1 cellular context compared by ENCODE assay signal in the genomic region with DNA sequence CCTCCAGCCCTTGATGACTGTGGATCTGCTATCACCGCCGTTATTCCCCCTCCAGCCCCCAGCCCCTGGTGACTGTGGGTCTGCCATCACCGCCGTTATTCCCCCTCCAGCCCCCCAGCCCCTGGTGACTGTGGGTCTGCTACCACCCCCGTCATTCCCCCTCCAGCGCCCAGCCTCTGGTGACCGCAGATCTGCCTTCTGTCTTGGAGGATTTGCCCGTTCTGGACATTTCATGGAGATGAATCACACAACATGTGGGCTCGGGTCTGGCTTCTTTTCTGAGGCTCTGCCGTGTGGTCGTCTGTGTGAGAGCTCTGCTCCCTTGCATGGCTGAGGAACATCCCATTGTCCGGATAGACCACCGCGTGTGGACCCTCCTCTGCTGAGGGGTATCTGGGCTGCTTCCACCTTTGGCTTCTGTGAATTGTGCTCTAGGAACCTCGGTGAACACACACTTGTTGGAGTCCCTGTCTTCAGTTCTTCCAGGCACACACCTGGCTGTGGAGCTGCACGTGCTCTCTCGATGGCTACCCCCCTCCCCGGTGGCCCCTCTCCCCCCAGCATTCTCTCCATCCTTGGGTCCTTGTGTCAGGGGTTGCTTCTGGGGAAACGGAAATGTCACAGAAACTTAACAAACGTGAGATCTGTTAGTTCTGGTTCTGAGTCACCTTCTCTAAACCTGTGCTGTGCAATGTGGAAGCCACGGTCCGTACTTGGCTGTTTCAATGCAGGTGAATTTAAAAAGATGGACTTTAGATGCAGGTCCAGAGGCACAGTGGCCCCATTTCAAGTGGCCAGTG.
A peak's percentile ranks its signal among the peaks of the same experiment; 100 is the strongest.
TF ChIP-seq lines count a peak whose summit lies in the region.

No MANE protein-coding gene starts in this region.

TF ChIP-seq in SK-N-SH, 30 proteins besides CTCF, POLR2A, EP300 and RAD21 (continued from another document):
- TF ChIP-seq, protein P1, sequence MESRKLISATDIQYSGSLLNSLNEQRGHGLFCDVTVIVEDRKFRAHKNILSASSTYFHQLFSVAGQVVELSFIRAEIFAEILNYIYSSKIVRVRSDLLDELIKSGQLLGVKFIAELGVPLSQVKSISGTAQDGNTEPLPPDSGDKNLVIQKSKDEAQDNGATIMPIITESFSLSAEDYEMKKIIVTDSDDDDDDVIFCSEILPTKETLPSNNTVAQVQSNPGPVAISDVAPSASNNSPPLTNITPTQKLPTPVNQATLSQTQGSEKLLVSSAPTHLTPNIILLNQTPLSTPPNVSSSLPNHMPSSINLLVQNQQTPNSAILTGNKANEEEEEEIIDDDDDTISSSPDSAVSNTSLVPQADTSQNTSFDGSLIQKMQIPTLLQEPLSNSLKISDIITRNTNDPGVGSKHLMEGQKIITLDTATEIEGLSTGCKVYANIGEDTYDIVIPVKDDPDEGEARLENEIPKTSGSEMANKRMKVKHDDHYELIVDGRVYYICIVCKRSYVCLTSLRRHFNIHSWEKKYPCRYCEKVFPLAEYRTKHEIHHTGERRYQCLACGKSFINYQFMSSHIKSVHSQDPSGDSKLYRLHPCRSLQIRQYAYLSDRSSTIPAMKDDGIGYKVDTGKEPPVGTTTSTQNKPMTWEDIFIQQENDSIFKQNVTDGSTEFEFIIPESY (IDR thresholded peaks at IDR 0.05; ENCODE audit: borderline replicate concordance, low read depth), result no peak
- TF ChIP-seq GABPA (IDR thresholded peaks at IDR 0.05; ENCODE audit: low read depth), result no peak
- no peak for TF ChIP-seq NRF1 (IDR thresholded peaks at IDR 0.05; ENCODE audit: low read depth, low read length)
- TF ChIP-seq TCF12 (IDR thresholded peaks at IDR 0.05), result peak; percentile 92
- TF ChIP-seq RXRA (IDR thresholded peaks at IDR 0.05; ENCODE audit: borderline replicate concordance, low read depth), result no peak; the same call in 1 of the 2 replicates
- TF ChIP-seq, protein P2, sequence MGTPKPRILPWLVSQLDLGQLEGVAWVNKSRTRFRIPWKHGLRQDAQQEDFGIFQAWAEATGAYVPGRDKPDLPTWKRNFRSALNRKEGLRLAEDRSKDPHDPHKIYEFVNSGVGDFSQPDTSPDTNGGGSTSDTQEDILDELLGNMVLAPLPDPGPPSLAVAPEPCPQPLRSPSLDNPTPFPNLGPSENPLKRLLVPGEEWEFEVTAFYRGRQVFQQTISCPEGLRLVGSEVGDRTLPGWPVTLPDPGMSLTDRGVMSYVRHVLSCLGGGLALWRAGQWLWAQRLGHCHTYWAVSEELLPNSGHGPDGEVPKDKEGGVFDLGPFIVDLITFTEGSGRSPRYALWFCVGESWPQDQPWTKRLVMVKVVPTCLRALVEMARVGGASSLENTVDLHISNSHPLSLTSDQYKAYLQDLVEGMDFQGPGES (IDR thresholded peaks at IDR 0.05; ENCODE audit: low read depth, low read length), result no peak
- TF ChIP-seq, protein P3, sequence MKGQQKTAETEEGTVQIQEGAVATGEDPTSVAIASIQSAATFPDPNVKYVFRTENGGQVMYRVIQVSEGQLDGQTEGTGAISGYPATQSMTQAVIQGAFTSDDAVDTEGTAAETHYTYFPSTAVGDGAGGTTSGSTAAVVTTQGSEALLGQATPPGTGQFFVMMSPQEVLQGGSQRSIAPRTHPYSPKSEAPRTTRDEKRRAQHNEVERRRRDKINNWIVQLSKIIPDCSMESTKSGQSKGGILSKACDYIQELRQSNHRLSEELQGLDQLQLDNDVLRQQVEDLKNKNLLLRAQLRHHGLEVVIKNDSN (IDR thresholded peaks at IDR 0.05; ENCODE audit: borderline replicate concordance, low read depth), result no peak; the same call in 1 of the 2 replicates
- TF ChIP-seq, protein P4, sequence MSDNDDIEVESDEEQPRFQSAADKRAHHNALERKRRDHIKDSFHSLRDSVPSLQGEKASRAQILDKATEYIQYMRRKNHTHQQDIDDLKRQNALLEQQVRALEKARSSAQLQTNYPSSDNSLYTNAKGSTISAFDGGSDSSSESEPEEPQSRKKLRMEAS (IDR thresholded peaks at IDR 0.05; ENCODE audit: low read depth), result peak; percentile 67; the same call in 1 of the 2 replicates
- TF ChIP-seq YY1 (IDR thresholded peaks at IDR 0.05; ENCODE audit: low read depth), result no peak
- TF ChIP-seq, protein P5, sequence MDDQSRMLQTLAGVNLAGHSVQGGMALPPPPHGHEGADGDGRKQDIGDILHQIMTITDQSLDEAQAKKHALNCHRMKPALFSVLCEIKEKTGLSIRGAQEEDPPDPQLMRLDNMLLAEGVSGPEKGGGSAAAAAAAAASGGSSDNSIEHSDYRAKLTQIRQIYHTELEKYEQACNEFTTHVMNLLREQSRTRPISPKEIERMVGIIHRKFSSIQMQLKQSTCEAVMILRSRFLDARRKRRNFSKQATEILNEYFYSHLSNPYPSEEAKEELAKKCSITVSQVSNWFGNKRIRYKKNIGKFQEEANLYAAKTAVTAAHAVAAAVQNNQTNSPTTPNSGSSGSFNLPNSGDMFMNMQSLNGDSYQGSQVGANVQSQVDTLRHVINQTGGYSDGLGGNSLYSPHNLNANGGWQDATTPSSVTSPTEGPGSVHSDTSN (IDR thresholded peaks at IDR 0.05), result peak; percentile 83
- peak; percentile 84 for TF ChIP-seq FOSL2 (IDR thresholded peaks at IDR 0.05; ENCODE audit: borderline replicate concordance, low read depth)
